17 cellular contexts compared by ENCODE assay signal in the genomic region with DNA sequence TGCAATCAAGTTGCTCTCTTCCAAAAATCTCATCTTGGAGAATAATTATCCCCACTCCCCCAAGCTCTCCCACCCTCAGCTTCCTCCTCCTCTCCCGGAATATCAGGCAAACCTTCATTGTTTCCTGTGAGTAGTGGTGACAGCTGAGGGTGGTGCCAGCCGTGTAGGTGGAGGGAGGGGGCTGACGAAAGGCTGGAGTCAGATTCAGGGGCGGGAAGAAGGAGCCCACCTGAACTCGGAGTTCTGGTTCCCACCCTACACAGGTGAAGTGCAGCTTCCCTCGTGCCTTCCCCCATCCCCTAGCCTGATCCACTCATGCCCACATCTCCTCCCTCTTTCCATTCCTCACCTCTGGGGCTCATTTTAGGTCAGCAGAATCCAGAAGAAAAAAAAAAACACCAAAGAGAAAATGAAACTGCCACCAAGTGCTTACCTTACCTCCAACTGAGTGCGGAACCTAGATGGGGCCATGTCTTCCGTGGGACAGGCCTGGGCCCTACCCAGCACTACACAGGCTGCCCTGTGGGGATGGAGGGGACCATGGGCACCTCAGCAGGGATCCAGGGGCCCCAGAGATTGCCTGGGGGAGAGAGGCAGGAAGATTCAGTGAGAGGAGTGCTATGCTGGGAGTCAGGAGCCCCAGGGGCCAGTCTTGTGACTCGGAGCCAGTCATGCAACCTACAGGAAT.
"Had no signal": no experiment of that assay in that cellular context is flagged by ENCODE, and none has a peak within 500 bp of the region (broad histone marks: within the 10 kb centered on the region; RNA-seq: fewer than 3 reads in every experiment).

No MANE protein-coding gene starts in this region.

- H3K4me1 ChIP-seq: adrenal gland had no signal

- ATAC-seq: activated CD4-positive, alpha-beta T cell treated with anti-CD3 and anti-CD28 coated beads for 36 hours; activated naive CD4-positive, alpha-beta T cell treated with anti-CD3 and anti-CD28 coated beads, Interleukin-2, amount 50 U/mL, for 72 hours; effector memory CD8-positive, alpha-beta T cell; left lobe of liver; SK-N-SH treated with all-trans-retinoic acid at 6 μM for 48 hours; stimulated activated naive CD8-positive, alpha-beta T cell treated with anti-CD3 and anti-CD28 coated beads, Interleukin-15, amount 100 ng/mL, for 72 hours; T-cell; WTC11 had no signal

- H3K9me3 ChIP-seq: adrenal gland, testis had no signal

- H3K27me3 ChIP-seq: adrenal gland, testis had no signal

- H3K27ac ChIP-seq: adrenal gland, testis had no signal

- H3K4me3 ChIP-seq: adrenal gland, testis had no signal

- DNase-seq: activated CD4-positive, alpha-beta memory T cell treated with anti-CD3 and anti-CD28 coated beads for 36 hours; activated CD4-positive, alpha-beta T cell treated with anti-CD3 and anti-CD28 coated beads for 36 hours; activated gamma-delta T cell treated with Interleukin-2 at 50 U/mL for 16 hours; activated T-cell treated with anti-CD3 and anti-CD28 coated beads for 4 hours; adrenal gland; effector memory CD8-positive, alpha-beta T cell; islet precursor cell; mammary epithelial cell; midbrain; stimulated activated CD4-positive, alpha-beta T cell treated with anti-CD3 and anti-CD28 coated beads, Interleukin-2, amount 100 ng/mL, for 48 hours; stimulated activated naive CD8-positive, alpha-beta T cell treated with anti-CD3 and anti-CD28 coated beads, Interleukin-15, amount 100 ng/mL, for 72 hours; T-cell; testis had no signal

- H3K36me3 ChIP-seq: adrenal gland had no signal
